In genomic region chr3:17581421-17582080, GRCh38 we compare ENCODE assay signal across 26 cellular contexts.
DNase-seq lines count a peak whose midpoint lies in the region; ATAC-seq, FAIRE-seq and TF ChIP-seq lines count a peak whose summit lies in the region.
"Had no signal": no experiment of that assay in that cellular context is flagged by ENCODE, and none has a peak within 500 bp of the region (broad histone marks: within the 10 kb centered on the region; RNA-seq: fewer than 3 reads in every experiment).

No MANE protein-coding gene starts in this region.

- H4K20me1 ChIP-seq in keratinocyte (ENCODE audit: control insufficient read depth, extremely low read depth, insufficient read depth, low read length) = no peaks in the 10 kb centered on the region

- no peak overlapping the region for H2AFZ ChIP-seq in keratinocyte (ENCODE audit: control insufficient read depth, low read length)

- no peak overlapping the region for H3K4me3 ChIP-seq in bronchial epithelial cell (ENCODE audit: low read depth, low read length)
- H3K4me3 ChIP-seq in keratinocyte (ENCODE audit: control insufficient read depth in 2 of 3, extremely low read depth in 1 of 3, insufficient read depth in 2 of 3, low read depth in 1 of 3, low read length in 3 of 3) = no peak overlapping the region
- H3K4me3 ChIP-seq in left ventricle myocardium inferior = no peak overlapping the region
- H3K4me3 ChIP-seq: right lobe of liver, upper lobe of right lung had no signal

- TF ChIP-seq CTCF in bronchial epithelial cell (IDR thresholded peaks at IDR 0.05; ENCODE audit: insufficient read depth, low read length, severe bottlenecking) (no peak), keratinocyte (optimal IDR thresholded peaks at IDR 0.05 in 1 of 3, IDR thresholded peaks at IDR 0.05 in 1 of 3, conservative IDR thresholded peaks at IDR 0.05 in 1 of 3; ENCODE audit: extremely low read depth in 1 of 3, insufficient read depth in 2 of 3, low read length in 3 of 3) (no peak), left ventricle myocardium inferior (IDR thresholded peaks at IDR 0.05; ENCODE audit: borderline replicate concordance) (no peak)

- intact Hi-C loops in left ventricle myocardium inferior (cut with micrococcal nuclease) = no loop called here

- dilution Hi-C loops in keratinocyte (cut with MboI; ENCODE audit: extremely low pct_ligation_motif_present, low sequenced_read_pairs) = no loop called here

- H3K27ac ChIP-seq in keratinocyte (ENCODE audit: control insufficient read depth, insufficient read depth, low read length) = peak overlapping the region; percentile 32
- no peak overlapping the region for H3K27ac ChIP-seq in left ventricle myocardium inferior (replicated peaks)
- H3K27ac ChIP-seq: right lobe of liver, upper lobe of right lung had no signal

- no peaks in the 10 kb centered on the region for H3K9me1 ChIP-seq in keratinocyte (ENCODE audit: control insufficient read depth, extremely low read depth, insufficient read depth, low read length)

- FAIRE-seq in bronchial epithelial cell (lab: Jason Lieb, UNC) = no peak
- FAIRE-seq in keratinocyte (lab: Jason Lieb, UNC) = peak; percentile 46
- FAIRE-seq: endometrium had no signal

- H3K4me2 ChIP-seq in keratinocyte (ENCODE audit: control insufficient read depth, extremely low read depth, insufficient read depth, low read depth, low read length) = peak overlapping the region; percentile 39

- H3K36me3 ChIP-seq in bronchial epithelial cell (ENCODE audit: control insufficient read depth, insufficient read depth, low read length) (no peaks in the 10 kb centered on the region), keratinocyte (ENCODE audit: control insufficient read depth in 2 of 2, extremely low read depth in 1 of 2, insufficient read depth in 2 of 2, low read length in 2 of 2) (no peaks in the 10 kb centered on the region), left ventricle myocardium inferior (no peaks in the 10 kb centered on the region)
- H3K36me3 ChIP-seq: right lobe of liver, upper lobe of right lung had no signal

- no peak for ATAC-seq in GM18519 (IDR thresholded peaks at IDR 0.05; ENCODE audit: low FRiP score, unreplicated experiment)
- ATAC-seq: right lobe of liver, upper lobe of right lung had no signal

- no peaks in the 10 kb centered on the region for H3K27me3 ChIP-seq in bronchial epithelial cell (ENCODE audit: control insufficient read depth, insufficient read depth, low read length)
- H3K27me3 ChIP-seq in keratinocyte (ENCODE audit: control insufficient read depth, extremely low read depth, insufficient read depth, low read length) = no peaks in the 10 kb centered on the region
- H3K27me3 ChIP-seq in left ventricle myocardium inferior (ENCODE audit: low read depth) = no peaks in the 10 kb centered on the region
- H3K27me3 ChIP-seq: right lobe of liver, upper lobe of right lung had no signal

- H3K79me2 ChIP-seq in keratinocyte (ENCODE audit: control insufficient read depth, insufficient read depth, low read length) = no peaks in the 10 kb centered on the region

- peaks cover 44% of the 10 kb centered on the region for H3K4me1 ChIP-seq in keratinocyte (ENCODE audit: control insufficient read depth, extremely low read depth, insufficient read depth, low read length)
- peaks cover 26% of the 10 kb centered on the region for H3K4me1 ChIP-seq in left ventricle myocardium inferior
- H3K4me1 ChIP-seq: Caco-2, right lobe of liver had no signal

- DNase-seq in GM04503 (ENCODE audit: low read depth) (peak; percentile 2), NCI-H226 (peak; percentile 51), bronchial epithelial cell (ENCODE audit: low read depth) (peak; percentile 87), keratinocyte (ENCODE audit: low read depth, low spot score) (no peak), RPMI8226 (no peak), left ventricle myocardium inferior (no peak), NCI-H345 (lab: John Stamatoyannopoulos, UW) (no peak)
- DNase-seq: activated CD4-positive, alpha-beta T cell treated with anti-CD3 and anti-CD28 coated beads for 4 hours; activated gamma-delta T cell; activated naive CD8-positive, alpha-beta T cell treated with anti-CD3 and anti-CD28 coated beads, Interleukin-2, amount 10 ng/mL, durations not matched to agents 7 days and 5 days; activated T-cell treated with anti-CD3 and anti-CD28 coated beads for 4 hours; C1 segment of cervical spinal cord; Caco-2; GDM1; left cardiac atrium; NCI-H1436; NCI-H2081 treated with DMSO at 0.1 percent for 48 hours; NCI-H446; posterior cingulate gyrus; right lobe of liver; Right ventricle myocardium superior; stimulated activated CD4-positive, alpha-beta T cell treated with anti-CD3 and anti-CD28 coated beads, Interleukin-4, amount 100 ng/mL, for 4 hours; stimulated activated naive B cell treated with anti-CD40 and anti-IgM and Interleukin-4, amounts not matched to agents 10 μg/mL and 1 μg/mL and 100 μg/mL, for 72 hours; upper lobe of right lung had no signal

- H3K9ac ChIP-seq in keratinocyte (ENCODE audit: control insufficient read depth, extremely low read depth, insufficient read depth, low read length) = no peak overlapping the region

- H3K9me3 ChIP-seq in keratinocyte (ENCODE audit: control insufficient read depth, low read depth, low read length) (no peaks in the 10 kb centered on the region), left ventricle myocardium inferior (replicated peaks) (no peaks in the 10 kb centered on the region)
- H3K9me3 ChIP-seq: Caco-2, right lobe of liver, upper lobe of right lung had no signal

Comparison
In these comparisons a context has a peak if more than half of its experiments do, and no peak if none do; other contexts are left out.
1. DNase-seq: peak in GM04503 (single experiment), NCI-H226 (single experiment) and bronchial epithelial cell (single experiment); none in keratinocyte (single experiment), RPMI8226 (single experiment), left ventricle myocardium inferior (single experiment) and NCI-H345 (single experiment).